ENCODE assay signal across 11 cellular contexts in genomic region chr6:44298055-44298803, GRCh38. TPM values are rescaled to one million over a fixed set of nuclear protein-coding genes. Genes with fewer than 3 reads are reported as not detected.
A peak's percentile ranks its signal among the peaks of the same experiment; 100 is the strongest.
DNase-seq lines count a peak whose midpoint lies in the region; ATAC-seq and TF ChIP-seq lines count a peak whose summit lies in the region.
"Had no signal": no experiment of that assay in that cellular context is flagged by ENCODE, and none has a peak within 500 bp of the region (broad histone marks: within the 10 kb centered on the region; RNA-seq: fewer than 3 reads in every experiment).

No MANE protein-coding gene starts in this region.

- DNase-seq in DMS79 treated with DMSO at 0.1 percent for 48 hours (lab: John Stamatoyannopoulos, UW) = peak; percentile 18
- no peak for DNase-seq in DMS79 (lab: John Stamatoyannopoulos, UW)
- DNase-seq in WERI-Rb-1 = peak; percentile 58
- DNase-seq in glutamatergic neuron = no peak
- DNase-seq in HT-29 (ENCODE audit: low spot score) = no peak
- DNase-seq in LoVo (ENCODE audit: low spot score) = no peak
- DNase-seq: NCI-H187 had no signal

- no peaks in the 10 kb centered on the region for H3K4me1 ChIP-seq in rectal smooth muscle tissue (ENCODE audit: control insufficient read depth, insufficient read depth, low read length)

- no peaks in the 10 kb centered on the region for H3K9me3 ChIP-seq in WERI-Rb-1 (ENCODE audit: severe bottlenecking)
- H3K9me3 ChIP-seq: transverse colon had no signal

- H3K36me3 Mint-ChIP-seq in glutamatergic neuron (ENCODE audit: unreplicated experiment) = no peaks in the 10 kb centered on the region

- H3K36me3 ChIP-seq in WERI-Rb-1 (peaks cover 39% of the 10 kb centered on the region), rectal smooth muscle tissue (ENCODE audit: control insufficient read depth, insufficient read depth, low read length) (peaks cover 18% of the 10 kb centered on the region)

- H3K27me3 ChIP-seq in WERI-Rb-1 (ENCODE audit: insufficient read depth, low read depth, severe bottlenecking) = no peaks in the 10 kb centered on the region
- peaks cover 23% of the 10 kb centered on the region for H3K27me3 ChIP-seq in rectal smooth muscle tissue (ENCODE audit: control insufficient read depth, insufficient read depth, low read length)

- H3K4me1 Mint-ChIP-seq in glutamatergic neuron (ENCODE audit: low read depth, unreplicated experiment) = no peaks in the 10 kb centered on the region

- no peak overlapping the region for H3K9ac ChIP-seq in rectal smooth muscle tissue (ENCODE audit: low read length)

- no peak for ATAC-seq in HG02610 (IDR thresholded peaks at IDR 0.05; ENCODE audit: unreplicated experiment)

- H3K4me3 ChIP-seq in WERI-Rb-1 (ENCODE audit: low read depth, low read length) (peak overlapping the region; percentile 60), rectal smooth muscle tissue (ENCODE audit: low read length) (peak overlapping the region; percentile 52)

- H3K27me3 Mint-ChIP-seq in glutamatergic neuron (ENCODE audit: unreplicated experiment) = peaks cover 10% of the 10 kb centered on the region

- H3K27ac Mint-ChIP-seq in glutamatergic neuron (ENCODE audit: unreplicated experiment) = no peak overlapping the region

- H3K27ac ChIP-seq in WERI-Rb-1 (no peak overlapping the region), rectal smooth muscle tissue (ENCODE audit: low read depth, low read length) (no peak overlapping the region)
- H3K27ac ChIP-seq: epithelial cell of prostate, transverse colon had no signal

- peak overlapping the region; percentile 77 for H3K4me3 Mint-ChIP-seq in glutamatergic neuron (ENCODE audit: unreplicated experiment)

- TF ChIP-seq CTCF in WERI-Rb-1 (IDR thresholded peaks at IDR 0.05; ENCODE audit: low read depth, low read length) = peak; percentile 33; the same call in 1 of the 2 replicates
- no peak for TF ChIP-seq CTCF in glutamatergic neuron (IDR thresholded peaks at IDR 0.05; ENCODE audit: partially characterized antibody, unreplicated experiment)

- peaks cover 7% of the 10 kb centered on the region for H3K9me3 Mint-ChIP-seq in glutamatergic neuron (ENCODE audit: unreplicated experiment)

RNA-seq across cellular contexts. Expression of gene AARS2, which starts 14.9 kb away (rescaled TPM):
- total RNA-seq in glutamatergic neuron (ENCODE audit: unreplicated experiment) = 41.7 TPM
- 27.7 and 30.6 TPM in 2 replicates for total RNA-seq in HT-29 (2014; rRNA removed; shearing (Covaris generic))

RNA-seq across cellular contexts. Expression of gene TMEM151B, which starts 28.0 kb away (rescaled TPM):
- total RNA-seq in glutamatergic neuron (ENCODE audit: unreplicated experiment) = 51.3 TPM
- total RNA-seq in HT-29 (2014; rRNA removed; shearing (Covaris generic)) = not detected in 2 replicates

RNA-seq across cellular contexts. Expression of gene NFKBIE, which starts 32.9 kb away (rescaled TPM):
- 15.3 TPM for total RNA-seq in glutamatergic neuron (ENCODE audit: unreplicated experiment)
- 11.2 and 19.3 TPM in 2 replicates for total RNA-seq in HT-29 (2014; rRNA removed; shearing (Covaris generic))

RNA-seq across cellular contexts. Expression of gene SLC35B2, which starts 40.9 kb away (rescaled TPM):
- total RNA-seq in glutamatergic neuron (ENCODE audit: unreplicated experiment) = 71.8 TPM
- 189 and 193 TPM in 2 replicates for total RNA-seq in HT-29 (2014; rRNA removed; shearing (Covaris generic))

RNA-seq across cellular contexts. Expression of gene SPATS1, which starts 44.2 kb away (rescaled TPM):
- not detected for total RNA-seq in glutamatergic neuron (ENCODE audit: unreplicated experiment)
- not detected in 2 replicates for total RNA-seq in HT-29 (2014; rRNA removed; shearing (Covaris generic))
- total RNA-seq: transverse colon had no signal

Comparison
In these comparisons a context has a peak if more than half of its experiments do, and no peak if none do; other contexts are left out.
1. DNase-seq: peak in DMS79 treated with DMSO at 0.1 percent for 48 hours (single experiment) and WERI-Rb-1 (single experiment); none in DMS79 (single experiment), glutamatergic neuron (single experiment), HT-29 (single experiment) and LoVo (single experiment).
2. RNA of gene TMEM151B, which starts 28.0 kb away (total RNA-seq): 51.3 TPM in glutamatergic neuron (single experiment); not detected in HT-29; every median in the first group is over 10 times any median in the second.